Comparison of ENCODE assay signal across 11 cellular contexts in genomic region chrX:48511561-48511960, GRCh38. TPM values are rescaled to one million over a fixed set of nuclear protein-coding genes. Genes with fewer than 3 reads are reported as not detected.
DNase-seq lines count a peak whose midpoint lies in the region; ATAC-seq and TF ChIP-seq lines count a peak whose summit lies in the region.
"Had no signal": no experiment of that assay in that cellular context is flagged by ENCODE, and none has a peak within 500 bp of the region (broad histone marks: within the 10 kb centered on the region; RNA-seq: fewer than 3 reads in every experiment).

No MANE protein-coding gene starts in this region.

- no peaks in the 10 kb centered on the region for H3K27me3 ChIP-seq in mesendoderm (ENCODE audit: insufficient read depth, low read length, poor library complexity)
- H3K27me3 ChIP-seq: testis had no signal

- H3K27ac Mint-ChIP-seq in HFFc6: no peak overlapping the region
- H3K27ac Mint-ChIP-seq in natural killer cell treated with Interleukin-12 subunit alpha and Interleukin-12 subunit beta and Interleukin-15 and Interleukin-18, amount 100 ng/mL, for 72 hours: no peak overlapping the region

- H3K4me1 Mint-ChIP-seq in HFFc6 (ENCODE audit: low read depth): peaks cover 20% of the 10 kb centered on the region
- H3K4me1 Mint-ChIP-seq in natural killer cell treated with Interleukin-12 subunit alpha and Interleukin-12 subunit beta and Interleukin-15 and Interleukin-18, amount 100 ng/mL, for 72 hours (ENCODE audit: low read depth in 2 of 2): peaks cover 18 to 26% of the 10 kb centered on the region in 2 donors

- in situ Hi-C loops in astrocyte of the spinal cord (cut with HindIII; ENCODE audit: low sequenced_read_pairs): no loop called here

- H4K8ac ChIP-seq in mesendoderm (ENCODE audit: low read depth, low read length): no peak overlapping the region

- no CpG with 5 or more reads among the region's 4 CpGs for WGBS in mesendoderm (ENCODE audit: extremely low coverage, insufficient coverage, low lambda C conversion rate)

- no peaks in the 10 kb centered on the region for H3K4me1 ChIP-seq in mesendoderm (ENCODE audit: control insufficient read depth, low read depth, low read length)
- H3K4me1 ChIP-seq: testis had no signal

- H3K9ac ChIP-seq in mesendoderm (ENCODE audit: low read length): no peak overlapping the region

- no peak overlapping the region for H2AK5ac ChIP-seq in mesendoderm (ENCODE audit: low read length)

- H3K4ac ChIP-seq in mesendoderm (ENCODE audit: low read depth, low read length): no peak overlapping the region

- H3K79me2 ChIP-seq in mesendoderm (ENCODE audit: control insufficient read depth, insufficient read depth, low read length): no peaks in the 10 kb centered on the region

- H3K18ac ChIP-seq in mesendoderm (ENCODE audit: low read length): no peak overlapping the region

- H2BK120ac ChIP-seq in mesendoderm (ENCODE audit: low read depth, low read length): no peak overlapping the region

- H3K56ac ChIP-seq in mesendoderm (ENCODE audit: low read length): no peak overlapping the region

- peaks cover 4% of the 10 kb centered on the region; the same call in 1 of the 2 replicates for H3K36me3 Mint-ChIP-seq in HFFc6 (ENCODE audit: low read depth)
- peaks cover 4% of the 10 kb centered on the region for H3K36me3 Mint-ChIP-seq in natural killer cell treated with Interleukin-12 subunit alpha and Interleukin-12 subunit beta and Interleukin-15 and Interleukin-18, amount 100 ng/mL, for 72 hours

- H3K4me3 ChIP-seq in astrocyte of the spinal cord (ENCODE audit: low read depth, low read length) (no peak overlapping the region), mesendoderm (ENCODE audit: low read length) (no peak overlapping the region)
- H3K4me3 ChIP-seq: testis had no signal

- no peak overlapping the region for H3K4me2 ChIP-seq in mesendoderm (ENCODE audit: low read length)

- H3K23ac ChIP-seq in mesendoderm (ENCODE audit: low read length): no peak overlapping the region

- H3K79me1 ChIP-seq in mesendoderm (ENCODE audit: low read length): no peaks in the 10 kb centered on the region

- TF ChIP-seq CTCF in HFFc6 (IDR thresholded peaks at IDR 0.05) (peak; percentile 62), astrocyte of the spinal cord (IDR thresholded peaks at IDR 0.05; ENCODE audit: low read depth, low read length) (peak; percentile 44)

- peak; percentile 15 for DNase-seq in EL
- no peak for DNase-seq in HFFc6
- no peak for DNase-seq in astrocyte of the spinal cord (ENCODE audit: low read depth, low spot score)
- DNase-seq in mesendoderm: peak; percentile 41
- DNase-seq in NOMO-1 (lab: John Stamatoyannopoulos, UW; ENCODE audit: unreplicated experiment in 2 of 2): no peak
- DNase-seq in natural killer cell treated with Interleukin-12 subunit alpha and Interleukin-12 subunit beta and Interleukin-15 and Interleukin-18, amount 100 ng/mL, for 72 hours (ENCODE audit: low spot score): no peak
- DNase-seq in GM19238 (ENCODE audit: insufficient read length, low spot score): no peak
- DNase-seq: activated CD4-positive, alpha-beta T cell treated with anti-CD3 and anti-CD28 coated beads for 1 hour; NCI-H510A; testis had no signal

- no peaks in the 10 kb centered on the region for H3K9me3 Mint-ChIP-seq in HFFc6
- H3K9me3 Mint-ChIP-seq in natural killer cell treated with Interleukin-12 subunit alpha and Interleukin-12 subunit beta and Interleukin-15 and Interleukin-18, amount 100 ng/mL, for 72 hours: no peaks in the 10 kb centered on the region

- H3K4me3 Mint-ChIP-seq in HFFc6: no peak overlapping the region
- H3K4me3 Mint-ChIP-seq in natural killer cell treated with Interleukin-12 subunit alpha and Interleukin-12 subunit beta and Interleukin-15 and Interleukin-18, amount 100 ng/mL, for 72 hours: no peak overlapping the region

- no peak overlapping the region for H4K5ac ChIP-seq in mesendoderm (ENCODE audit: low read length)

- no peak overlapping the region for H3K27ac ChIP-seq in mesendoderm (ENCODE audit: low read depth, low read length)
- H3K27ac ChIP-seq: testis had no signal

- H3K36me3 ChIP-seq in mesendoderm (ENCODE audit: control insufficient read depth, insufficient read depth, low read length): no peaks in the 10 kb centered on the region

- H2BK5ac ChIP-seq in mesendoderm (ENCODE audit: low read length): no peak overlapping the region

- H2BK15ac ChIP-seq in mesendoderm (replicated peaks; ENCODE audit: low read depth): no peak overlapping the region

- no peak for ATAC-seq in natural killer cell treated with Interleukin-12 subunit alpha and Interleukin-12 subunit beta and Interleukin-15 and Interleukin-18, amount 100 ng/mL, for 72 hours
- ATAC-seq: left colon had no signal

- H3K27me3 Mint-ChIP-seq in HFFc6 (ENCODE audit: insufficient read depth): no peaks in the 10 kb centered on the region; the same call in 1 of the 2 replicates
- no peaks in the 10 kb centered on the region for H3K27me3 Mint-ChIP-seq in natural killer cell treated with Interleukin-12 subunit alpha and Interleukin-12 subunit beta and Interleukin-15 and Interleukin-18, amount 100 ng/mL, for 72 hours

RNA-seq across cellular contexts. Expression of gene PORCN, which starts 2.8 kb away (rescaled TPM):
- 10 to 100 TPM in 4 of 6 experiments, 1 to 10 TPM in 2; 9.0 to 13.8 (median 10.7) TPM for total RNA-seq in HFFc6 (2021; fragmentation: NEBNext Ultra II Directional; extraction: Animal tissue kit (Norgen Biotek cat#: 25700))
- polyA plus RNA-seq in mesendoderm (2013, experiment 1 of 2): 7.3 TPM
- 6.8 TPM for polyA plus RNA-seq in mesendoderm (2013, experiment 2 of 2)
- total RNA-seq in natural killer cell treated with Interleukin-12 subunit alpha and Interleukin-12 subunit beta and Interleukin-15 and Interleukin-18, amount 100 ng/mL, for 72 hours: 10 to 100 TPM; 25.9 to 31.0 TPM

RNA-seq across cellular contexts. Expression of gene EBP, which starts 10.0 kb away (rescaled TPM):
- 10 to 100 TPM; 26.0 to 42.2 (median 39.1) TPM for total RNA-seq in HFFc6 (2021; fragmentation: NEBNext Ultra II Directional; extraction: Animal tissue kit (Norgen Biotek cat#: 25700))
- polyA plus RNA-seq in mesendoderm (2013, experiment 1 of 2): 81.5 TPM
- polyA plus RNA-seq in mesendoderm (2013, experiment 2 of 2): 84.1 TPM
- total RNA-seq in natural killer cell treated with Interleukin-12 subunit alpha and Interleukin-12 subunit beta and Interleukin-15 and Interleukin-18, amount 100 ng/mL, for 72 hours: 100 to 1,000 TPM; 380 to 399 TPM

RNA-seq across cellular contexts. Expression of gene TBC1D25, which starts 28.0 kb away (rescaled TPM):
- total RNA-seq in HFFc6 (2021; fragmentation: NEBNext Ultra II Directional; extraction: Animal tissue kit (Norgen Biotek cat#: 25700)): 10 to 100 TPM; 13.0 to 15.3 (median 13.8) TPM
- polyA plus RNA-seq in mesendoderm (2013, experiment 1 of 2): 4.4 TPM
- polyA plus RNA-seq in mesendoderm (2013, experiment 2 of 2): 4.6 TPM
- total RNA-seq in natural killer cell treated with Interleukin-12 subunit alpha and Interleukin-12 subunit beta and Interleukin-15 and Interleukin-18, amount 100 ng/mL, for 72 hours: 10 to 100 TPM; 31.8 to 37.0 TPM

RNA-seq across cellular contexts. Expression of gene FTSJ1, which starts 35.6 kb away (rescaled TPM):
- 10 to 100 TPM; 51.5 to 66.7 (median 59.7) TPM for total RNA-seq in HFFc6 (2021; fragmentation: NEBNext Ultra II Directional; extraction: Animal tissue kit (Norgen Biotek cat#: 25700))
- 55.1 TPM for polyA plus RNA-seq in mesendoderm (2013, experiment 1 of 2)
- 54.7 TPM for polyA plus RNA-seq in mesendoderm (2013, experiment 2 of 2)
- total RNA-seq in natural killer cell treated with Interleukin-12 subunit alpha and Interleukin-12 subunit beta and Interleukin-15 and Interleukin-18, amount 100 ng/mL, for 72 hours: 100 to 1,000 TPM in 1 of 2 donors, 10 to 100 TPM in 1; 83.8 to 120 TPM

RNA-seq across cellular contexts. Expression of gene SLC38A5, which starts 41.5 kb away (rescaled TPM):
- under 1 TPM in 5 of 6 experiments, not detected in 1; 0.40 to 0.91 (median 0.79) TPM for total RNA-seq in HFFc6 (2021; fragmentation: NEBNext Ultra II Directional; extraction: Animal tissue kit (Norgen Biotek cat#: 25700))
- polyA plus RNA-seq in mesendoderm (2013, experiment 1 of 2): 73.8 TPM
- 70.1 TPM for polyA plus RNA-seq in mesendoderm (2013, experiment 2 of 2)
- 100 to 1,000 TPM in 1 of 2 donors, 10 to 100 TPM in 1; 70.7 to 156 TPM for total RNA-seq in natural killer cell treated with Interleukin-12 subunit alpha and Interleukin-12 subunit beta and Interleukin-15 and Interleukin-18, amount 100 ng/mL, for 72 hours

Comparison
In these comparisons a context has a peak if more than half of its experiments do, and no peak if none do; other contexts are left out.
1. DNase-seq: peak in EL (single experiment) and mesendoderm (single experiment); none in HFFc6 (single experiment), astrocyte of the spinal cord (single experiment), NOMO-1 (0 of 2), natural killer cell treated with Interleukin-12 subunit alpha and Interleukin-12 subunit beta and Interleukin-15 and Interleukin-18, amount 100 ng/mL, for 72 hours (single experiment) and GM19238 (single experiment).
2. RNA of gene EBP, which starts 10.0 kb away (total RNA-seq): 380 to 399 TPM in natural killer cell treated with Interleukin-12 subunit alpha and Interleukin-12 subunit beta and Interleukin-15 and Interleukin-18, amount 100 ng/mL, for 72 hours; 26.0 to 42.2 TPM in HFFc6; every median in the first group is over 4 times any median in the second.